Comparison of ENCODE assay signal across 14 cellular contexts in genomic region chr3:47643092-47643491, GRCh38.
DNase-seq lines count a peak whose midpoint lies in the region; TF ChIP-seq lines count a peak whose summit lies in the region.
"Had no signal": no experiment of that assay in that cellular context is flagged by ENCODE, and none has a peak within 500 bp of the region (broad histone marks: within the 10 kb centered on the region; RNA-seq: fewer than 3 reads in every experiment).

No MANE protein-coding gene starts in this region.

- TF ChIP-seq CTCF in A673 (conservative IDR thresholded peaks at IDR 0.05; ENCODE audit: low read depth, low read length) (no peak), Caco-2 (IDR thresholded peaks at IDR 0.05; ENCODE audit: insufficient read depth in 1 of 2, low read depth in 1 of 2, low read length in 1 of 2, severe bottlenecking in 1 of 2, unreplicated experiment in 1 of 2) (no peak)

- POLR2A ChIA-PET in A673 (lab: Charles Lee; ENCODE audit: low non-redundant PET) = interaction anchor here (0.6 to 0.7 kb wide), 2 partner anchors 18 to 19 kb away, joined by 3 to 4 read pairs; no protein-coding TSS in a partner anchor
- POLR2A ChIA-PET in Caco-2 (lab: Charles Lee) = no interaction called here

- H3K27me3 Mint-ChIP-seq in Caco-2 (ENCODE audit: insufficient read depth, unreplicated experiment) = no peaks in the 10 kb centered on the region

- intact Hi-C loops in A673 (cut with micrococcal nuclease; ENCODE audit: unreplicated experiment) (no loop called here), Caco-2 (cut with micrococcal nuclease; ENCODE audit: unreplicated experiment) (no loop called here)

- H3K27me3 ChIP-seq in A673 (replicated peaks; ENCODE audit: insufficient read depth, low read depth, low read length, poor library complexity) (no peaks in the 10 kb centered on the region), Caco-2 (replicated peaks; ENCODE audit: control insufficient read depth, insufficient read depth, low read length) (no peaks in the 10 kb centered on the region)
- H3K27me3 ChIP-seq: SJSA1 had no signal

- H3K4me1 ChIP-seq in A673 (ENCODE audit: insufficient read depth, low read length, poor library complexity, severe bottlenecking) (peaks cover 64% of the 10 kb centered on the region), Caco-2 (peaks cover 12% of the 10 kb centered on the region)
- H3K4me1 ChIP-seq: SJSA1 had no signal

- no peak overlapping the region for H3K27ac Mint-ChIP-seq in Caco-2 (ENCODE audit: unreplicated experiment)

- no peak for TF ChIP-seq POLR2A in erythroblast (IDR thresholded peaks at IDR 0.05; ENCODE audit: low read length)

- BruUV-seq in A673 (replicated peaks; lab: Mats Ljungman, UMichigan) (no TSS peak), Caco-2 (replicated peaks; lab: Mats Ljungman, UMichigan) (no TSS peak)

- no peaks in the 10 kb centered on the region for H3K9me3 Mint-ChIP-seq in Caco-2 (ENCODE audit: unreplicated experiment)

- H3K36me3 ChIP-seq in A673 (ENCODE audit: insufficient read depth, low read length, poor library complexity, severe bottlenecking) (peaks cover 26% of the 10 kb centered on the region), Caco-2 (ENCODE audit: control insufficient read depth, insufficient read depth, low read length) (peaks cover 1% of the 10 kb centered on the region)

- peaks cover 23% of the 10 kb centered on the region for H3K4me1 Mint-ChIP-seq in Caco-2 (ENCODE audit: low read depth, unreplicated experiment)

- no peak overlapping the region for H3K4me3 Mint-ChIP-seq in Caco-2 (ENCODE audit: unreplicated experiment)

- peaks cover 61% of the 10 kb centered on the region for H3K36me3 Mint-ChIP-seq in Caco-2 (ENCODE audit: insufficient read depth, unreplicated experiment)

- H3K9me3 ChIP-seq in A673 (ENCODE audit: low read depth, low read length, poor library complexity, severe bottlenecking) (no peaks in the 10 kb centered on the region), Caco-2 (no peaks in the 10 kb centered on the region)
- H3K9me3 ChIP-seq: SJSA1 had no signal

- H3K27ac ChIP-seq in A673 (ENCODE audit: low read depth, low read length, poor library complexity, severe bottlenecking) = peak overlapping the region; percentile 81
- H3K27ac ChIP-seq: SJSA1 had no signal

- CTCF ChIA-PET in A673 (lab: Charles Lee) = no interaction called here
- CTCF ChIA-PET in Caco-2 (lab: Charles Lee) = interaction anchor here (1.0 kb wide), 1 partner anchor 23 kb away, joined by 3 read pairs; no protein-coding TSS in a partner anchor

- DNase-seq in A673 (ENCODE audit: low spot score) (peak; percentile 51), Caco-2 (peak; percentile 29 to 44), amniotic epithelial cell (ENCODE audit: low read depth) (peak; percentile 13), erythroblast (lab: John Stamatoyannopoulos, UW) (peak; percentile 19 to 30), DMS53 treated with DMSO at 0.1 percent for 48 hours (lab: John Stamatoyannopoulos, UW; ENCODE audit: unreplicated experiment) (no peak), DMS 273 (lab: John Stamatoyannopoulos, UW; ENCODE audit: unreplicated experiment) (no peak)
- DNase-seq in stimulated activated CD4-positive, alpha-beta T cell treated with anti-CD3 and anti-CD28 coated beads, Interleukin-4, amount 100 ng/mL, for 4 hours = no peak
- DNase-seq: ACHN, C1 segment of cervical spinal cord, DMS 273 treated with DMSO at 0.1 percent for 48 hours, GDM1, NCI-H1105 treated with DMSO at 0.1 percent for 48 hours, NCI-H1694 had no signal

- H3K4me3 ChIP-seq in A673 (ENCODE audit: low read depth, low read length, poor library complexity, severe bottlenecking) = no peak overlapping the region
- H3K4me3 ChIP-seq in Caco-2 (ENCODE audit: low read depth, low read length) = no peak overlapping the region
- H3K4me3 ChIP-seq: SJSA1 had no signal

Comparison
In these comparisons a context has a peak if more than half of its experiments do, and no peak if none do; other contexts are left out.
1. DNase-seq: peak in A673 (single experiment), Caco-2 (2 of 2), amniotic epithelial cell (single experiment) and erythroblast (2 of 2); none in stimulated activated CD4-positive, alpha-beta T cell treated with anti-CD3 and anti-CD28 coated beads, Interleukin-4, amount 100 ng/mL, for 4 hours (0 of 2), DMS53 treated with DMSO at 0.1 percent for 48 hours (single experiment) and DMS 273 (single experiment).